1 cellular context compared by ENCODE assay signal in the genomic region with DNA sequence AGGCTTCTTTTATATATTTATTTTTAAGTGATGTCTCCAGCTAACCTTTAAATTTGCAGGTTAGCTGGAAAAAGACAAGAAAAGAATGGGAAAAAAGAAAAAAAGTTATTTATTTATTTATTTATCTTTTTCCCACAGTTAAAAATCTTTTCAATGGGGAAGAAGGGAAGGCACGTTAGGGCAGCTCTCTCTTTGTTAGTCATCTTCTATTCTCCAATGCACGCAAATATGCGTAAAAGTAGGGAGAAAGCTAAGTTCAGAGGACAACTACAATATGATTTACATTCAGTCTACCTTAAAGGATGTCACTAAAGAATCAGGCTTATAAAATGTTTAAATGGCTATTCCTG.
TF ChIP-seq lines count a peak whose summit lies in the region.

No MANE protein-coding gene starts in this region.

TF ChIP-seq in A549, 52 proteins besides CTCF, POLR2A, EP300 and RAD21 (continued from another document):
- no peak for TF ChIP-seq HEYL (CRISPR knock-in tag; IDR thresholded peaks at IDR 0.05)
- TF ChIP-seq MYC (IDR thresholded peaks at IDR 0.05; ENCODE audit: borderline replicate concordance, low read length): no peak
- TF ChIP-seq BHLHE40 (IDR thresholded peaks at IDR 0.05; ENCODE audit: low read depth, low read length): no peak
- TF ChIP-seq, protein P1, sequence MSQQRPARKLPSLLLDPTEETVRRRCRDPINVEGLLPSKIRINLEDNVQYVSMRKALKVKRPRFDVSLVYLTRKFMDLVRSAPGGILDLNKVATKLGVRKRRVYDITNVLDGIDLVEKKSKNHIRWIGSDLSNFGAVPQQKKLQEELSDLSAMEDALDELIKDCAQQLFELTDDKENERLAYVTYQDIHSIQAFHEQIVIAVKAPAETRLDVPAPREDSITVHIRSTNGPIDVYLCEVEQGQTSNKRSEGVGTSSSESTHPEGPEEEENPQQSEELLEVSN (IDR thresholded peaks at IDR 0.05; ENCODE audit: borderline replicate concordance, low read depth): no peak
- TF ChIP-seq CHD2 (IDR thresholded peaks at IDR 0.05; ENCODE audit: low read length, partially characterized antibody): no peak
- no peak for TF ChIP-seq CBX8 (IDR thresholded peaks at IDR 0.05)
- TF ChIP-seq SMC3 (IDR thresholded peaks at IDR 0.05): no peak
- TF ChIP-seq EHF (CRISPR knock-in tag; IDR thresholded peaks at IDR 0.05): no peak
- no peak for TF ChIP-seq KDM1A (IDR thresholded peaks at IDR 0.05; ENCODE audit: low read depth)
- no peak for TF ChIP-seq EHMT2 (IDR thresholded peaks at IDR 0.05; ENCODE audit: low read depth)
